ENCODE assay signal across 1 cellular context in the genomic region with DNA sequence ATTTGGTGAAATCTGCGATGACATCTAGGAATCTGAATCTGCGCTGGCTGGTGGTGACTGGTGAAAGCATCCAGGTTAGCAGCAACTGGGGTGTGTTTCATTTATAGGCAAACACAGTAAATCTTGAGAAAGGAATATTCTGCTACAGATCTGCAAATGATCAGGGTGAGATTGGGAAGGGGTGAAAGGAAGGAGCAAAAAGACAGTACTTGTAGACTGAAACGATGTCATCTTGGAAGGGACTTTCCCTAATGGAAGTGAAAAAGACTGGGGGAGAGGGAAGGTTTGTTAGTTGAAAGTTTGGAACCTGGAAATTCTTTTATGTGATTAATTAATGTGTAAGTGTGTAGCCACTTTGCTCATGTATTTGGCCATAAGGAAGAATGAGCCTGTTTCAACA.
TF ChIP-seq lines count a peak whose summit lies in the region.

No MANE protein-coding gene starts in this region.

TF ChIP-seq in GM23338, 12 proteins besides CTCF, POLR2A, EP300 and RAD21 (continued from another document):
- TF ChIP-seq, protein P1, sequence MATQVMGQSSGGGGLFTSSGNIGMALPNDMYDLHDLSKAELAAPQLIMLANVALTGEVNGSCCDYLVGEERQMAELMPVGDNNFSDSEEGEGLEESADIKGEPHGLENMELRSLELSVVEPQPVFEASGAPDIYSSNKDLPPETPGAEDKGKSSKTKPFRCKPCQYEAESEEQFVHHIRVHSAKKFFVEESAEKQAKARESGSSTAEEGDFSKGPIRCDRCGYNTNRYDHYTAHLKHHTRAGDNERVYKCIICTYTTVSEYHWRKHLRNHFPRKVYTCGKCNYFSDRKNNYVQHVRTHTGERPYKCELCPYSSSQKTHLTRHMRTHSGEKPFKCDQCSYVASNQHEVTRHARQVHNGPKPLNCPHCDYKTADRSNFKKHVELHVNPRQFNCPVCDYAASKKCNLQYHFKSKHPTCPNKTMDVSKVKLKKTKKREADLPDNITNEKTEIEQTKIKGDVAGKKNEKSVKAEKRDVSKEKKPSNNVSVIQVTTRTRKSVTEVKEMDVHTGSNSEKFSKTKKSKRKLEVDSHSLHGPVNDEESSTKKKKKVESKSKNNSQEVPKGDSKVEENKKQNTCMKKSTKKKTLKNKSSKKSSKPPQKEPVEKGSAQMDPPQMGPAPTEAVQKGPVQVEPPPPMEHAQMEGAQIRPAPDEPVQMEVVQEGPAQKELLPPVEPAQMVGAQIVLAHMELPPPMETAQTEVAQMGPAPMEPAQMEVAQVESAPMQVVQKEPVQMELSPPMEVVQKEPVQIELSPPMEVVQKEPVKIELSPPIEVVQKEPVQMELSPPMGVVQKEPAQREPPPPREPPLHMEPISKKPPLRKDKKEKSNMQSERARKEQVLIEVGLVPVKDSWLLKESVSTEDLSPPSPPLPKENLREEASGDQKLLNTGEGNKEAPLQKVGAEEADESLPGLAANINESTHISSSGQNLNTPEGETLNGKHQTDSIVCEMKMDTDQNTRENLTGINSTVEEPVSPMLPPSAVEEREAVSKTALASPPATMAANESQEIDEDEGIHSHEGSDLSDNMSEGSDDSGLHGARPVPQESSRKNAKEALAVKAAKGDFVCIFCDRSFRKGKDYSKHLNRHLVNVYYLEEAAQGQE (IDR thresholded peaks at IDR 0.05; ENCODE audit: unreplicated experiment) = no peak
- TF ChIP-seq, protein P2, sequence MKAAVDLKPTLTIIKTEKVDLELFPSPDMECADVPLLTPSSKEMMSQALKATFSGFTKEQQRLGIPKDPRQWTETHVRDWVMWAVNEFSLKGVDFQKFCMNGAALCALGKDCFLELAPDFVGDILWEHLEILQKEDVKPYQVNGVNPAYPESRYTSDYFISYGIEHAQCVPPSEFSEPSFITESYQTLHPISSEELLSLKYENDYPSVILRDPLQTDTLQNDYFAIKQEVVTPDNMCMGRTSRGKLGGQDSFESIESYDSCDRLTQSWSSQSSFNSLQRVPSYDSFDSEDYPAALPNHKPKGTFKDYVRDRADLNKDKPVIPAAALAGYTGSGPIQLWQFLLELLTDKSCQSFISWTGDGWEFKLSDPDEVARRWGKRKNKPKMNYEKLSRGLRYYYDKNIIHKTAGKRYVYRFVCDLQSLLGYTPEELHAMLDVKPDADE (IDR thresholded peaks at IDR 0.05) = no peak
- TF ChIP-seq CREB1 (CRISPR knock-in tag; IDR thresholded peaks at IDR 0.05; ENCODE audit: low read depth) (no peak), JUNB (IDR thresholded peaks at IDR 0.05; ENCODE audit: unreplicated experiment) (no peak), POLR2AphosphoS5 (IDR thresholded peaks at IDR 0.05; ENCODE audit: low read depth) (no peak), NANOG (IDR thresholded peaks at IDR 0.05; ENCODE audit: borderline replicate concordance) (no peak)
